8 cellular contexts compared by ENCODE assay signal in the genomic region with DNA sequence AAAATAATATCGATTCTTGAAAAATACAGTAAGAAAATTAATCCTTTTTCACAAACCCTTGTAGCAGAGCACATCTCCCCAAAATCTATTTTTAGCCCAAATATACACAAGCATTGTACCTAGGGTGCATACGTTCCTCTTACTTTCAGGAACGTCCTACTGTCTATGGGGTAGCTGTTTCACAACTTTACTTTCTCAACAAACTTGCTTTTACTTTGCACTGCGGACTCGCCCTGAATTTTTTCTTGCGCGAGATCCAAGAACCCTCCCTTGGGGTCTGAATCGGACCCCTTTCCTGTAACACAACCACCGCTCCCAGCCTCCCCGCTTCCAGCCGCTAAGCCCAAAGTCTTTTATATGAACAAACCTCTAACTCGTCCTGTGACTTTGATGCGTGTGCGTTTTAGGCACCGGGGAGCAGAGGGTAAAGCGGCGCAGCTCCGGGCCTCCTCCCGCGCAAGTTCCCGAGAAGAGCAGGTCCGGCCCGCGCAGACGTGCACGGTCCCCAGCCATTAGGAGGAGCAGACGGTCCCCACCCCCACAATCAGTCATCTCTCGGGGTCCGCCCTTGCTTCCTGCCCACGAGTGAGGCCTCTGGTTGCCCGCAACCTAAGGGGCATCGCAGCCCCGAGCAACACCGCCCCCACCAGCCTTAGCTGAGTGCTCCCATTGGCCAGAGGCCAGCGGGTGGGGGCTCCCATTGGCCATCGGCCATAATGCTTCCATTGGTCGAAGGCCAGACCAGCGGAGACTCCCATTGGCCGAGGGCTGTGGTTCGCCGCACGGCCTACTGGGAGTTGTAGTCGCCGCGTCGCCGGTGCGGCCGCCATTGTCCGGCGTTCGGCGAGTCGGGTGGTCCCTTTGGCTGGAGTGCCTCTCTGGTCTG.
A peak's percentile ranks its signal among the peaks of the same experiment; 100 is the strongest.
DNase-seq lines count a peak whose midpoint lies in the region; ATAC-seq and TF ChIP-seq lines count a peak whose summit lies in the region.

ZNF8 (plus strand) TSS at position 800 of the 886 bp plus-strand sequence. CDS start 127 bp downstream, outside the sequence.

- H3K27ac ChIP-seq in C4-2B: peak within 1 kb of the TSS; percentile 80

- no peak for TF ChIP-seq CTCF in C4-2B (conservative IDR thresholded peaks at IDR 0.05)

- DNase-seq in NCI-H69 (lab: John Stamatoyannopoulos, UW) (peak; percentile 100), cortex of kidney (lab: John Stamatoyannopoulos, UW) (peak; percentile 65), left kidney (ENCODE audit: low read depth, low spot score) (peak; percentile 99)
- peak; percentile 95 for DNase-seq in activated CD4-positive, alpha-beta T cell treated with anti-CD3 and anti-CD28 coated beads, Interleukin-2, amount 50 U/mL, for 1 hour
- DNase-seq in stimulated activated CD4-positive, alpha-beta T cell treated with anti-CD3 and anti-CD28 coated beads, Interleukin-1b, Interleukin-23, amount 100 ng/mL, for 48 hours: peak; percentile 99

- ATAC-seq in GM19372 (IDR thresholded peaks at IDR 0.05; ENCODE audit: low read depth, unreplicated experiment) (peak; percentile 95), HG03521 (IDR thresholded peaks at IDR 0.05; ENCODE audit: unreplicated experiment) (peak; percentile 96)

Comparison
In these comparisons a context has a peak if more than half of its experiments do, and no peak if none do; other contexts are left out.
1. Peak in every context shown above with its lines: DNase-seq, ATAC-seq and H3K27ac ChIP-seq.